ENCODE assay signal across 8 cellular contexts in genomic region chr10:61897671-61898434, GRCh38. TPM values are rescaled to one million over a fixed set of nuclear protein-coding genes. Genes with fewer than 3 reads are reported as not detected.
DNase-seq lines count a peak whose midpoint lies in the region; ATAC-seq, FAIRE-seq and TF ChIP-seq lines count a peak whose summit lies in the region.

No MANE protein-coding gene starts in this region.

- no peaks in the 10 kb centered on the region for H4K20me1 ChIP-seq in H1 (replicated peaks in 1 of 2; ENCODE audit: control insufficient read depth in 1 of 2, insufficient read depth in 2 of 2, low read length in 2 of 2)

- no peak for TF ChIP-seq EP300 in H1 (IDR thresholded peaks at IDR 0.05; ENCODE audit: borderline replicate concordance in 1 of 2, low read depth in 2 of 2, low read length in 2 of 2)

- H3K9ac ChIP-seq in SK-N-MC (ENCODE audit: insufficient read length) (no peak overlapping the region), H1 (replicated peaks in 1 of 4; ENCODE audit: extremely low read depth in 1 of 4, low read depth in 3 of 4, low read length in 3 of 4) (no peak overlapping the region)

- no peak overlapping the region for H4K5ac ChIP-seq in H1 (ENCODE audit: insufficient read length, low read depth, low read length)

- peak in 1 of 3 experiments; percentile 35; a peak in 1 of 4 replicates for TF ChIP-seq CTCF in H1 (IDR thresholded peaks at IDR 0.05; ENCODE audit: control extremely low read depth in 1 of 3, insufficient read depth in 1 of 3, low read depth in 1 of 3, low read length in 3 of 3)

- TF ChIP-seq POLR2A in H1 (IDR thresholded peaks at IDR 0.05; ENCODE audit: control extremely low read depth in 1 of 2, low read depth in 2 of 2, low read length in 2 of 2): no peak

- peak overlapping the region; percentile 54 for H2AFZ ChIP-seq in H1 (ENCODE audit: low read length)

- no peak overlapping the region for H2BK12ac ChIP-seq in H1 (ENCODE audit: low read depth, low read length)

- intact Hi-C loops in Right ventricle myocardium inferior (cut with DNase I): loop anchor here (2.0 kb wide), 1 partner anchor 347 kb away; no protein-coding TSS in a partner anchor
- intact Hi-C loops in cardiac septum (cut with DNase I): loop anchor here (2.0 kb wide), 1 partner anchor 141 kb away; no protein-coding TSS in a partner anchor

- no peak overlapping the region for H3K14ac ChIP-seq in H1 (ENCODE audit: insufficient read length)

- peaks cover 0 to 18% (median 6%) of the 10 kb centered on the region in 4 experiments; a peak in 4 of 7 replicates for H3K4me1 ChIP-seq in H1 (replicated peaks in 1 of 4; ENCODE audit: control insufficient read depth in 3 of 4, insufficient read depth in 4 of 4, low read length in 3 of 4)
- peaks cover 2% of the 10 kb centered on the region for H3K4me1 ChIP-seq in thymus (ENCODE audit: control insufficient read depth, insufficient read depth, low read length)

- no peak overlapping the region for H3K23ac ChIP-seq in H1 (ENCODE audit: insufficient read length)

- H3K27me3 ChIP-seq in H1 (replicated peaks in 1 of 4; ENCODE audit: control insufficient read depth in 3 of 4, extremely low read depth in 1 of 4, insufficient read depth in 3 of 4, low read length in 3 of 4) (peaks cover 9 to 42% (median 36%) of the 10 kb centered on the region in 4 experiments), thymus (ENCODE audit: control insufficient read depth, insufficient read depth) (no peaks in the 10 kb centered on the region)

- H3K4me3 Mint-ChIP-seq in memory B cell: peak overlapping the region; percentile 95

- no peaks in the 10 kb centered on the region for H3K9me3 Mint-ChIP-seq in memory B cell

- H3K9me3 ChIP-seq in SK-N-MC (ENCODE audit: low read depth, low read length): no peaks in the 10 kb centered on the region
- no peaks in the 10 kb centered on the region for H3K9me3 ChIP-seq in H1 (ENCODE audit: insufficient read depth in 2 of 2, low read depth in 1 of 2, low read length in 1 of 2)
- H3K9me3 ChIP-seq in thymus (ENCODE audit: control insufficient read depth): no peaks in the 10 kb centered on the region

- H4K8ac ChIP-seq in H1 (ENCODE audit: extremely low read depth, insufficient read depth, low read length): no peak overlapping the region

- CTCF ChIA-PET in H1 (lab: Charles Lee; ENCODE audit: partially characterized antibody): interaction anchor here (0.6 to 2.9 kb wide), 30 partner anchors 8 to 1089 kb away, joined by 3 to 28 read pairs (median 4); no protein-coding TSS in a partner anchor

- FAIRE-seq in H1 (lab: Jason Lieb, UNC): peak; percentile 7

- no peak overlapping the region for H2BK120ac ChIP-seq in H1 (replicated peaks; ENCODE audit: low read depth, low read length)

- H3K18ac ChIP-seq in H1 (ENCODE audit: extremely low read depth, low read length): no peak overlapping the region; the same call in 1 of the 2 replicates

- 22% methylated on average over 10 of the region's 10 CpGs; no CpG with 5 or more reads in 1 of the 2 experiments for WGBS in H1 (ENCODE audit: extremely low coverage in 1 of 2, insufficient coverage in 1 of 2, insufficient read length in 1 of 2, insufficient replicate concordance in 2 of 2, low coverage in 1 of 2, low lambda C conversion rate in 2 of 2, missing lambda C conversion rate in 1 of 2), 2 experiments
- WGBS in thymus: 69% methylated on average over 10 of the region's 10 CpGs

- POLR2A ChIA-PET in H1 (lab: Charles Lee; ENCODE audit: partially characterized antibody): no interaction called here

- peak overlapping the region; percentile 75 to 97 for H3K4me2 ChIP-seq in H1 (ENCODE audit: insufficient read depth in 1 of 2, low read depth in 2 of 2, low read length in 2 of 2)

- ATAC-seq in Right ventricle myocardium inferior: peak; percentile 54
- peak; percentile 14 for ATAC-seq in memory B cell (ENCODE audit: low read depth)
- no peak for ATAC-seq in GM18867 (IDR thresholded peaks at IDR 0.05; ENCODE audit: unreplicated experiment)

- no peak overlapping the region for H4K91ac ChIP-seq in H1 (replicated peaks; ENCODE audit: insufficient read length, low read length)

- H3K56ac ChIP-seq in H1 (replicated peaks; ENCODE audit: insufficient read length, low read depth, low read length): no peak overlapping the region

- no peak overlapping the region for H2BK15ac ChIP-seq in H1 (ENCODE audit: low read length)

- no peak overlapping the region for H3K4ac ChIP-seq in H1 (replicated peaks; ENCODE audit: insufficient read length, low read depth, low read length)

- peak overlapping the region; percentile 96 for H3K27ac Mint-ChIP-seq in memory B cell

- H3K79me1 ChIP-seq in H1 (ENCODE audit: low read depth, low read length): no peaks in the 10 kb centered on the region

- H2BK20ac ChIP-seq in H1 (ENCODE audit: low read length): no peak overlapping the region

- H3K27ac ChIP-seq in SK-N-MC: peak overlapping the region; percentile 96
- no peak overlapping the region for H3K27ac ChIP-seq in H1 (ENCODE audit: low read depth, low read length)
- no peak overlapping the region for H3K27ac ChIP-seq in thymus (ENCODE audit: low read depth)

- no peak overlapping the region for H2BK5ac ChIP-seq in H1 (ENCODE audit: low read depth, low read length)

- DNase-seq in Right ventricle myocardium inferior (ENCODE audit: missing footprints) (no peak), cardiac septum (ENCODE audit: low spot score) (no peak), SK-N-MC (ENCODE audit: low read depth, low spot score) (no peak), H1 (ENCODE audit: low read depth in 1 of 2, low spot score in 2 of 2) (no peak), memory B cell (ENCODE audit: low spot score in 2 of 2) (peak in 1 of 2 donors; percentile 23), foreskin melanocyte (no peak)

- peak in 1 of 2 experiments; percentile 10; a peak in 1 of 4 replicates for TF ChIP-seq RAD21 in H1 (IDR thresholded peaks at IDR 0.05 in 1 of 2, conservative IDR thresholded peaks at IDR 0.05 in 1 of 2; ENCODE audit: low read depth in 2 of 2, low read length in 2 of 2)

- H3K4me1 Mint-ChIP-seq in memory B cell: peaks cover 19% of the 10 kb centered on the region

- H2AK5ac ChIP-seq in H1 (ENCODE audit: low read depth, low read length): no peak overlapping the region

- H3K23me2 ChIP-seq in H1 (ENCODE audit: low read depth, low read length): peaks cover 21% of the 10 kb centered on the region

- no peaks in the 10 kb centered on the region for H3K27me3 Mint-ChIP-seq in memory B cell

- H3K4me3 ChIP-seq in SK-N-MC (peak overlapping the region; percentile 92), H1 (ENCODE audit: extremely low read depth in 1 of 4, insufficient read depth in 2 of 4, low read depth in 3 of 4, low read length in 4 of 4) (peak overlapping the region; percentile 19 to 62 (median 53)), thymus (ENCODE audit: low read length) (peak overlapping the region; percentile 48)

- no peaks in the 10 kb centered on the region for H3K79me2 ChIP-seq in H1 (ENCODE audit: control insufficient read depth in 1 of 2, insufficient read depth in 2 of 2, low read length in 2 of 2)

- no peaks in the 10 kb centered on the region for H3K36me3 ChIP-seq in SK-N-MC (ENCODE audit: insufficient read depth, low read length)
- no peaks in the 10 kb centered on the region for H3K36me3 ChIP-seq in H1 (ENCODE audit: control insufficient read depth in 2 of 4, insufficient read depth in 4 of 4, low read length in 3 of 4)
- no peaks in the 10 kb centered on the region for H3K36me3 ChIP-seq in thymus (ENCODE audit: control insufficient read depth, insufficient read depth)

- peaks cover 1% of the 10 kb centered on the region for H3K36me3 Mint-ChIP-seq in memory B cell

TF ChIP-seq in H1, 55 proteins besides CTCF, POLR2A, EP300 and RAD21:
- TF ChIP-seq MAFK (IDR thresholded peaks at IDR 0.05; ENCODE audit: low read depth, low read length) (peak; percentile 60), CTBP2 (IDR thresholded peaks at IDR 0.05; ENCODE audit: borderline replicate concordance, insufficient read depth, insufficient read length, low read length) (no peak), YY1 (IDR thresholded peaks at IDR 0.05; ENCODE audit: low read depth, low read length) (no peak), BACH1 (IDR thresholded peaks at IDR 0.05; ENCODE audit: low read length) (no peak), POLR2AphosphoS5 (IDR thresholded peaks at IDR 0.05; ENCODE audit: low read depth, low read length) (no peak), CHD1 (IDR thresholded peaks at IDR 0.05; ENCODE audit: low read depth, low read length) (no peak), ATF3 (IDR thresholded peaks at IDR 0.05; ENCODE audit: insufficient read depth, low read depth, low read length) (no peak), ZNF274 (IDR thresholded peaks at IDR 0.05; ENCODE audit: borderline replicate concordance, extremely low read depth, low read length) (no peak), SUZ12 (IDR thresholded peaks at IDR 0.05; ENCODE audit: low read length) (peak; percentile 17; the same call in 1 of the 2 replicates), HDAC6 (IDR thresholded peaks at IDR 0.05; ENCODE audit: low read depth, low read length) (no peak), GABPA (IDR thresholded peaks at IDR 0.05; ENCODE audit: borderline replicate concordance, insufficient read depth, low read length) (no peak)

RNA-seq across cellular contexts. Expression of gene ARID5B, which starts 3.6 kb away (rescaled TPM):
- total RNA-seq in Right ventricle myocardium inferior (14.0 TPM), cardiac septum (25.2 TPM)
- 0.90 and 1.1 TPM in 2 replicates for total RNA-seq in H1 (2021; fragmentation: NEBNext Ultra II Directional; extraction: Animal tissue kit (Norgen Biotek cat#: 25700))
- polyA plus RNA-seq in H1 (2011; rRNA removed) (0.13 and 0.21 TPM in 2 replicates), thymus (11.3 TPM)
- 0.23 TPM for polyA plus RNA-seq in H1 (2011; cell fraction: cytosol; rRNA removed)
- polyA plus RNA-seq in H1 (2011; cell fraction: nucleus; rRNA removed): 0.33 TPM
- polyA plus RNA-seq in H1 (2012, experiment 1 of 2): 0.18 to 0.32 TPM (median 0.28 TPM) in 4 replicates
- 0.04 TPM for polyA plus RNA-seq in H1 (2012, experiment 2 of 2)
- 1.6 TPM for polyA plus RNA-seq in H1 (2013, experiment 1 of 2)
- polyA plus RNA-seq in H1 (2013, experiment 2 of 2): 1.4 TPM
- polyA minus RNA-seq in H1 (2011; rRNA and poly(A)+ RNA removed): 0.98 and 1.5 TPM in 2 replicates
- 0.81 TPM for polyA minus RNA-seq in H1 (2011; cell fraction: cytosol; rRNA and poly(A)+ RNA removed)
- 2.3 TPM for polyA minus RNA-seq in H1 (2011; cell fraction: nucleus; rRNA and poly(A)+ RNA removed)
